Comparison of ENCODE assay signal across 12 cellular contexts in the genomic region with DNA sequence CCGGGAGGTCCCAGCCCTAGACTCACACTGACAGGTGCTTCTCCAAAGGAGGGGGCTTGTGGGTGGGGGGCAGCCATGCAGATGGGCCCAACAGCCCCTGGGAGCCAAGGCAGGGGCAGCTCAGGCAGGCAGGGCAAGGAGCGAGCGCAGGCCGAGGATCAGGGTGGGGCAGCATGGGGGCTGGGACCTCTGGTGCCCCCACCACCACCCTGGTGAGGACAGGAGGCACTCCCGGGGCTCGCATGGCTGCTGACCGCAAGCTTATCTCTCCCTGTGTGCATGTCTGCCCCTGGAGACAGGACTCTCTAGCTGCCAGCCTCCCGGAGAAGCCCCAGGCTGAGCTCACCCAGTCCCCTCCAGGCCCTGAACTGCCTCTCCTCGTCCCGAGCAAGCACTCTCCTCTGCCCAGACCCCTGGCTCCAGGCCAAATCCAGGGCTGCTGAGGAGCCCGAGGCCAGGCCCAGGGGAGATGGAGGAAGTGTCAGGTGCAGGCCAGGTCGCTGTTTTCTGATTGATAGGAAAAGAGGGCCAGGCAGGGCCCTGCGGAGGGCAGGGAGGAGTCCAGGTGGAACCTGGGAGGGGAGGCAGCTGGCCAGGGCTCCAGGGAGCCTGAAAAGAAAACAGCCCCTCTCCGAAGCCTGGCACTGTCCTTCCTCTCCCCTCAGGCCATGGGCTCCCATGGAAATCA. TPM values are rescaled to one million over a fixed set of nuclear protein-coding genes. Genes with fewer than 3 reads are reported as not detected.
A peak's percentile ranks its signal among the peaks of the same experiment; 100 is the strongest.
DNase-seq lines count a peak whose midpoint lies in the region; ATAC-seq and TF ChIP-seq lines count a peak whose summit lies in the region.
"Had no signal": no experiment of that assay in that cellular context is flagged by ENCODE, and none has a peak within 500 bp of the region (broad histone marks: within the 10 kb centered on the region; RNA-seq: fewer than 3 reads in every experiment).

No MANE protein-coding gene starts in this region.

- H2BK15ac ChIP-seq in mesendoderm (replicated peaks; ENCODE audit: low read depth), result no peak overlapping the region

- peak overlapping the region; percentile 24 for H3K23ac ChIP-seq in mesendoderm (ENCODE audit: low read length)

- H2AK5ac ChIP-seq in mesendoderm (ENCODE audit: low read length), result no peak overlapping the region

- peak overlapping the region; percentile 42 for H3K56ac ChIP-seq in mesendoderm (ENCODE audit: low read length)

- no peaks in the 10 kb centered on the region for H3K27me3 ChIP-seq in BE2C
- H3K27me3 ChIP-seq in WERI-Rb-1 (ENCODE audit: insufficient read depth, low read depth, severe bottlenecking), result no peaks in the 10 kb centered on the region
- H3K27me3 ChIP-seq in mesendoderm (ENCODE audit: insufficient read depth, low read length, poor library complexity), result no peaks in the 10 kb centered on the region

- no peak overlapping the region for H3K4me3 Mint-ChIP-seq in activated CD4-positive, alpha-beta memory T cell treated with anti-CD3 and anti-CD28 coated beads, Interleukin-2, amount 10 ng/mL, durations not matched to agents 7 days and 5 days

- no peak for TF ChIP-seq CTCF in BE2C (IDR thresholded peaks at IDR 0.05; ENCODE audit: low read depth, low read length)
- no peak for TF ChIP-seq CTCF in WERI-Rb-1 (IDR thresholded peaks at IDR 0.05; ENCODE audit: low read depth, low read length)

- H3K4me1 ChIP-seq in BE2C, result no peaks in the 10 kb centered on the region
- H3K4me1 ChIP-seq in mesendoderm (ENCODE audit: control insufficient read depth, low read depth, low read length), result peaks cover 1% of the 10 kb centered on the region
- H3K4me1 ChIP-seq: adrenal gland had no signal

- H3K36me3 ChIP-seq in BE2C, result no peaks in the 10 kb centered on the region
- H3K36me3 ChIP-seq in WERI-Rb-1, result no peaks in the 10 kb centered on the region
- H3K36me3 ChIP-seq in mesendoderm (ENCODE audit: control insufficient read depth, insufficient read depth, low read length), result no peaks in the 10 kb centered on the region
- H3K36me3 ChIP-seq: adrenal gland had no signal

- H3K4ac ChIP-seq in mesendoderm (ENCODE audit: low read depth, low read length), result no peak overlapping the region

- H3K9me3 Mint-ChIP-seq in activated CD4-positive, alpha-beta memory T cell treated with anti-CD3 and anti-CD28 coated beads, Interleukin-2, amount 10 ng/mL, durations not matched to agents 7 days and 5 days, result peaks cover 5% of the 10 kb centered on the region

- H3K27ac ChIP-seq in WERI-Rb-1, result peak overlapping the region; percentile 65
- H3K27ac ChIP-seq in mesendoderm (ENCODE audit: low read depth, low read length), result no peak overlapping the region
- H3K27ac ChIP-seq: adrenal gland had no signal

- no peaks in the 10 kb centered on the region for H3K36me3 Mint-ChIP-seq in activated CD4-positive, alpha-beta memory T cell treated with anti-CD3 and anti-CD28 coated beads, Interleukin-2, amount 10 ng/mL, durations not matched to agents 7 days and 5 days (ENCODE audit: low read depth)

- WGBS in mesendoderm (ENCODE audit: extremely low coverage, insufficient coverage, low lambda C conversion rate), result no CpG with 5 or more reads among the region's 14 CpGs

- POLR2A ChIA-PET in activated CD4-positive, alpha-beta memory T cell treated with anti-CD3 and anti-CD28 coated beads, Interleukin-2, amount 10 ng/mL, durations not matched to agents 7 days and 5 days (lab: Charles Lee), result no interaction called here

- H3K4me1 Mint-ChIP-seq in activated CD4-positive, alpha-beta memory T cell treated with anti-CD3 and anti-CD28 coated beads, Interleukin-2, amount 10 ng/mL, durations not matched to agents 7 days and 5 days, result no peaks in the 10 kb centered on the region

- H2BK120ac ChIP-seq in mesendoderm (ENCODE audit: low read depth, low read length), result no peak overlapping the region

- no peak overlapping the region for H3K27ac Mint-ChIP-seq in activated CD4-positive, alpha-beta memory T cell treated with anti-CD3 and anti-CD28 coated beads, Interleukin-2, amount 10 ng/mL, durations not matched to agents 7 days and 5 days

- no peak overlapping the region for H4K5ac ChIP-seq in mesendoderm (ENCODE audit: low read length)

- H3K4me3 ChIP-seq in BE2C (ENCODE audit: low read depth, low read length), result no peak overlapping the region
- H3K4me3 ChIP-seq in WERI-Rb-1 (ENCODE audit: low read depth, low read length), result no peak overlapping the region
- no peak overlapping the region for H3K4me3 ChIP-seq in mesendoderm (ENCODE audit: low read length)
- H3K4me3 ChIP-seq: adrenal gland had no signal

- H3K9me3 ChIP-seq in BE2C, result no peaks in the 10 kb centered on the region; the same call in 1 of the 2 replicates
- H3K9me3 ChIP-seq in WERI-Rb-1 (ENCODE audit: severe bottlenecking), result no peaks in the 10 kb centered on the region
- H3K9me3 ChIP-seq: adrenal gland had no signal

- H3K79me1 ChIP-seq in mesendoderm (ENCODE audit: low read length), result no peaks in the 10 kb centered on the region

- no peak overlapping the region for H3K4me2 ChIP-seq in mesendoderm (ENCODE audit: low read length)

- H3K18ac ChIP-seq in mesendoderm (ENCODE audit: low read length), result no peak overlapping the region

- CTCF ChIA-PET in activated CD4-positive, alpha-beta memory T cell treated with anti-CD3 and anti-CD28 coated beads, Interleukin-2, amount 10 ng/mL, durations not matched to agents 7 days and 5 days (lab: Charles Lee), result no interaction called here

- H3K79me2 ChIP-seq in mesendoderm (ENCODE audit: control insufficient read depth, insufficient read depth, low read length), result no peaks in the 10 kb centered on the region

- no peak overlapping the region for H3K9ac ChIP-seq in mesendoderm (ENCODE audit: low read length)

- no peak overlapping the region for H4K8ac ChIP-seq in mesendoderm (ENCODE audit: low read depth, low read length)

- no peaks in the 10 kb centered on the region for H3K27me3 Mint-ChIP-seq in activated CD4-positive, alpha-beta memory T cell treated with anti-CD3 and anti-CD28 coated beads, Interleukin-2, amount 10 ng/mL, durations not matched to agents 7 days and 5 days

- no peak for ATAC-seq in HG03280 (IDR thresholded peaks at IDR 0.05; ENCODE audit: unreplicated experiment)

- DNase-seq in BE2C, result peak; percentile 24
- peak; percentile 38 for DNase-seq in DMS153 treated with DMSO at 0.1 percent for 48 hours (lab: John Stamatoyannopoulos, UW; ENCODE audit: unreplicated experiment)
- DNase-seq in WERI-Rb-1, result peak; percentile 44
- no peak for DNase-seq in mesendoderm
- DNase-seq in A172 (ENCODE audit: low spot score), result no peak
- no peak for DNase-seq in globus pallidus (ENCODE audit: low spot score)
- no peak for DNase-seq in activated CD4-positive, alpha-beta memory T cell treated with anti-CD3 and anti-CD28 coated beads, Interleukin-2, amount 10 ng/mL, durations not matched to agents 7 days and 5 days
- DNase-seq: C1 segment of cervical spinal cord, GF-D8, HCEC 1CT had no signal

- H2BK5ac ChIP-seq in mesendoderm (ENCODE audit: low read length), result no peak overlapping the region

RNA-seq across cellular contexts. Expression of a gene that starts 39.0 kb away (rescaled TPM):
- not detected for polyA plus RNA-seq in BE2C (2012; ENCODE audit: insufficient read depth, insufficient read length, low read depth)
- polyA plus RNA-seq in mesendoderm (2013, experiment 1 of 2), result 11.3 TPM
- polyA plus RNA-seq in mesendoderm (2013, experiment 2 of 2), result 11.5 TPM
- total RNA-seq in A172 (2014; rRNA removed; shearing (Covaris generic)), result 39.2 and 39.9 TPM in 2 replicates
- total RNA-seq in activated CD4-positive, alpha-beta memory T cell treated with anti-CD3 and anti-CD28 coated beads, Interleukin-2, amount 10 ng/mL, durations not matched to agents 7 days and 5 days, result under 1 TPM; 0.70 to 0.73 TPM

Comparison
In these comparisons a context has a peak if more than half of its experiments do, and no peak if none do; other contexts are left out.
1. DNase-seq: peak in BE2C (single experiment), DMS153 treated with DMSO at 0.1 percent for 48 hours (single experiment) and WERI-Rb-1 (single experiment); none in mesendoderm (single experiment), A172 (single experiment), globus pallidus (single experiment) and activated CD4-positive, alpha-beta memory T cell treated with anti-CD3 and anti-CD28 coated beads, Interleukin-2, amount 10 ng/mL, durations not matched to agents 7 days and 5 days (single experiment).
2. RNA of a gene that starts 39.0 kb away (total RNA-seq): 39.2 to 39.9 TPM in A172; 0.70 to 0.73 TPM in activated CD4-positive, alpha-beta memory T cell treated with anti-CD3 and anti-CD28 coated beads, Interleukin-2, amount 10 ng/mL, durations not matched to agents 7 days and 5 days; every median in the first group is over 10 times any median in the second.